21 cellular contexts compared by ENCODE assay signal in genomic region chrX:112164420-112164819, GRCh38.
DNase-seq lines count a peak whose midpoint lies in the region; ATAC-seq, FAIRE-seq and TF ChIP-seq lines count a peak whose summit lies in the region.
"Had no signal": no experiment of that assay in that cellular context is flagged by ENCODE, and none has a peak within 500 bp of the region (broad histone marks: within the 10 kb centered on the region; RNA-seq: fewer than 3 reads in every experiment).

No MANE protein-coding gene starts in this region.

- H3K36me3 Mint-ChIP-seq in WTC11 = no peaks in the 10 kb centered on the region
- no peaks in the 10 kb centered on the region for H3K36me3 Mint-ChIP-seq in activated T-helper 1 cell treated with anti-CD3 and anti-CD28 coated beads, Interleukin-12 subunit alpha, Interleukin-12 subunit beta, Interleukin-2, Interleukin-4 antibody, amounts not matched to agents 30 ng/mL and 10 ng/mL and 1 ng/mL, durations not matched to agents 14 hours and 24 hours and 36 hours (ENCODE audit: low read depth)

- no peaks in the 10 kb centered on the region for H3K27me3 Mint-ChIP-seq in WTC11 (ENCODE audit: low read depth)
- no peaks in the 10 kb centered on the region for H3K27me3 Mint-ChIP-seq in activated T-helper 1 cell treated with anti-CD3 and anti-CD28 coated beads, Interleukin-12 subunit alpha, Interleukin-12 subunit beta, Interleukin-2, Interleukin-4 antibody, amounts not matched to agents 30 ng/mL and 10 ng/mL and 1 ng/mL, durations not matched to agents 14 hours and 24 hours and 36 hours (ENCODE audit: insufficient read depth)

- no peak overlapping the region for H3K4me3 Mint-ChIP-seq in WTC11
- no peak overlapping the region for H3K4me3 Mint-ChIP-seq in activated T-helper 1 cell treated with anti-CD3 and anti-CD28 coated beads, Interleukin-12 subunit alpha, Interleukin-12 subunit beta, Interleukin-2, Interleukin-4 antibody, amounts not matched to agents 30 ng/mL and 10 ng/mL and 1 ng/mL, durations not matched to agents 14 hours and 24 hours and 36 hours
- H3K4me3 Mint-ChIP-seq: nephron had no signal

- H3K9me3 Mint-ChIP-seq in WTC11 = no peaks in the 10 kb centered on the region
- no peaks in the 10 kb centered on the region for H3K9me3 Mint-ChIP-seq in activated T-helper 1 cell treated with anti-CD3 and anti-CD28 coated beads, Interleukin-12 subunit alpha, Interleukin-12 subunit beta, Interleukin-2, Interleukin-4 antibody, amounts not matched to agents 30 ng/mL and 10 ng/mL and 1 ng/mL, durations not matched to agents 14 hours and 24 hours and 36 hours

- no peak for TF ChIP-seq CTCF in WTC11 (IDR thresholded peaks at IDR 0.05)

- CTCF ChIA-PET in WTC11 (lab: Charles Lee) = interaction anchor here (1.3 kb wide), 1 partner anchor 295 kb away, joined by 3 read pairs; no protein-coding TSS in a partner anchor

- DNase-seq in WTC11 (ENCODE audit: low spot score) = no peak
- no peak for DNase-seq in H54 (ENCODE audit: insufficient read length, low spot score)
- no peak for DNase-seq in activated T-helper 1 cell treated with anti-CD3 and anti-CD28 coated beads, Interleukin-12 subunit alpha, Interleukin-12 subunit beta, Interleukin-2, Interleukin-4 antibody, amounts not matched to agents 30 ng/mL and 10 ng/mL and 1 ng/mL, durations not matched to agents 14 hours and 24 hours and 36 hours (ENCODE audit: low spot score)
- DNase-seq in islet precursor cell = no peak
- DNase-seq: activated CD4-positive, alpha-beta T cell treated with anti-CD3 and anti-CD28 coated beads, Interleukin-2, amount 50 U/mL, for 4 hours; activated T-cell treated with anti-CD3 and anti-CD28 coated beads, Interleukin-2, amount 50 U/mL, for 48 hours; effector CD4-positive, alpha-beta T cell; GOT3; NCI-H1694; NCI-H446 treated with DMSO at 0.1 percent for 48 hours; OCI-M1; stimulated activated CD4-positive, alpha-beta T cell treated with anti-CD3 and anti-CD28 coated beads, Interleukin-15, amount 100 ng/mL, for 24 hours; stimulated activated CD4-positive, alpha-beta T cell treated with anti-CD3 and anti-CD28 coated beads, Interleukin-4, amount 100 ng/mL, for 4 hours; T-helper 1 cell had no signal

- FAIRE-seq in H54 (lab: Jason Lieb, UNC) = no peak
- FAIRE-seq: colon, TTC549 had no signal

- intact Hi-C loops in activated T-helper 1 cell treated with anti-CD3 and anti-CD28 coated beads, Interleukin-12 subunit alpha, Interleukin-12 subunit beta, Interleukin-2, Interleukin-4 antibody, amounts not matched to agents 30 ng/mL and 10 ng/mL and 1 ng/mL, durations not matched to agents 14 hours and 24 hours and 36 hours (cut with micrococcal nuclease) = no loop called here

- ATAC-seq in GM18870 (IDR thresholded peaks at IDR 0.05; ENCODE audit: unreplicated experiment) (peak; percentile 74), HG02798 (IDR thresholded peaks at IDR 0.05; ENCODE audit: poor library complexity, unreplicated experiment) (peak; percentile 57), WTC11 (no peak), HG03565 (IDR thresholded peaks at IDR 0.05; ENCODE audit: unreplicated experiment) (no peak)
- ATAC-seq: left lobe of liver had no signal

- TF ChIP-seq POLR2A in H54 (IDR thresholded peaks at IDR 0.05; ENCODE audit: low read depth, low read length) = no peak

- peak overlapping the region; percentile 53 for H3K27ac Mint-ChIP-seq in WTC11
- H3K27ac Mint-ChIP-seq in activated T-helper 1 cell treated with anti-CD3 and anti-CD28 coated beads, Interleukin-12 subunit alpha, Interleukin-12 subunit beta, Interleukin-2, Interleukin-4 antibody, amounts not matched to agents 30 ng/mL and 10 ng/mL and 1 ng/mL, durations not matched to agents 14 hours and 24 hours and 36 hours = no peak overlapping the region
- H3K27ac Mint-ChIP-seq: nephron had no signal

- H3K4me1 Mint-ChIP-seq in WTC11 = peaks cover 61% of the 10 kb centered on the region
- H3K4me1 Mint-ChIP-seq in activated T-helper 1 cell treated with anti-CD3 and anti-CD28 coated beads, Interleukin-12 subunit alpha, Interleukin-12 subunit beta, Interleukin-2, Interleukin-4 antibody, amounts not matched to agents 30 ng/mL and 10 ng/mL and 1 ng/mL, durations not matched to agents 14 hours and 24 hours and 36 hours (ENCODE audit: low read depth) = no peaks in the 10 kb centered on the region
- H3K4me1 Mint-ChIP-seq: nephron had no signal

- POLR2A ChIA-PET in WTC11 (lab: Charles Lee) = no interaction called here

TF ChIP-seq in WTC11, 78 proteins besides CTCF, POLR2A, EP300 and RAD21:
- no peak for TF ChIP-seq CBFB (CRISPR knock-in tag; IDR thresholded peaks at IDR 0.05; ENCODE audit: low read depth)

Comparison
In these comparisons a context has a peak if more than half of its experiments do, and no peak if none do; other contexts are left out.
1. ATAC-seq: peak in GM18870 (single experiment) and HG02798 (single experiment); none in WTC11 (single experiment) and HG03565 (single experiment).